ENCODE assay signal across 19 cellular contexts in the genomic region with DNA sequence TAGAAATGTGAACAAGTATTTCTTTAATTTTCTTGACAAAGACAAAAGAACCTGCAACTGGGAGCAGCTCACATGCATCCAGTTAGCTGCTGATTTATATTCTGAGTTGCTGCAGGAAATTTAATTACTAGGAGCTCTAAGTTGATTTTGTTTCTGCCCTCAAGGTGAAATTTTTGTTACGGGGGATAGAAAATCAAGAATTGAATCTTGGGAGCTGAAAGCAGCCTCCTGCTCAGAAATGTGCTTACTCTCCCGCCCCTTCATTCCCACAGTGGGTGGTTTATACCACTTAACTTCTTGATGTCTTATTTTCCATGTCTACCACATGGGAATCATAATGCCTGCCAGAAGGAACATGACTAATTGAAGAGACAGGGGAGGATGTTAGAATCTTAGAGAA.
"Had no signal": no experiment of that assay in that cellular context is flagged by ENCODE, and none has a peak within 500 bp of the region (broad histone marks: within the 10 kb centered on the region; RNA-seq: fewer than 3 reads in every experiment).

No MANE protein-coding gene starts in this region.

- H3K4me2 ChIP-seq: smooth muscle cell had no signal

- H3K27me3 ChIP-seq: heart left ventricle, neutrophil, suprapubic skin, tibial artery, upper lobe of right lung, vagina had no signal

- H3K9me3 ChIP-seq: neutrophil, upper lobe of right lung, vagina had no signal

- H3K36me3 ChIP-seq: heart left ventricle, neutrophil, suprapubic skin, tibial artery, upper lobe of right lung, vagina had no signal

- H3K4me3 Mint-ChIP-seq: naive thymus-derived CD4-positive, alpha-beta T cell had no signal

- ATAC-seq: heart left ventricle; left lobe of liver; naive thymus-derived CD4-positive, alpha-beta T cell; right cardiac atrium; stimulated activated naive CD8-positive, alpha-beta T cell treated with anti-CD3 and anti-CD28 coated beads, Interleukin-15, Interleukin-2, amounts not matched to agents 100 U/mL and 50 U/mL, for 24 hours; upper lobe of right lung had no signal

- DNase-seq: effector CD8-positive, alpha-beta T cell; heart left ventricle; hippocampal formation; kidney glomerular epithelial cell; mammary epithelial cell; naive thymus-derived CD4-positive, alpha-beta T cell; right cardiac atrium; stimulated activated CD4-positive, alpha-beta T cell treated with anti-CD3 and anti-CD28 coated beads, Interleukin-2, amount 100 ng/mL, for 48 hours; stimulated activated naive CD8-positive, alpha-beta T cell treated with anti-CD3 and anti-CD28 coated beads, Interleukin-15, Interleukin-2, amounts not matched to agents 100 U/mL and 50 U/mL, for 24 hours; tibial artery; upper lobe of right lung had no signal

- H3K4me1 ChIP-seq: heart left ventricle, suprapubic skin, tibial artery, upper lobe of right lung, vagina had no signal

- H3K27ac ChIP-seq: coronary artery, heart left ventricle, neutrophil, suprapubic skin, tibial artery, upper lobe of right lung, vagina had no signal

- FAIRE-seq: frontal cortex, islet of Langerhans had no signal

- H3K4me3 ChIP-seq: coronary artery, heart left ventricle, smooth muscle cell, suprapubic skin, tibial artery, upper lobe of right lung, vagina had no signal

- H3K4me1 Mint-ChIP-seq: naive thymus-derived CD4-positive, alpha-beta T cell had no signal

- H3K27ac Mint-ChIP-seq: naive thymus-derived CD4-positive, alpha-beta T cell had no signal
